ENCODE assay signal across 16 cellular contexts in the genomic region with DNA sequence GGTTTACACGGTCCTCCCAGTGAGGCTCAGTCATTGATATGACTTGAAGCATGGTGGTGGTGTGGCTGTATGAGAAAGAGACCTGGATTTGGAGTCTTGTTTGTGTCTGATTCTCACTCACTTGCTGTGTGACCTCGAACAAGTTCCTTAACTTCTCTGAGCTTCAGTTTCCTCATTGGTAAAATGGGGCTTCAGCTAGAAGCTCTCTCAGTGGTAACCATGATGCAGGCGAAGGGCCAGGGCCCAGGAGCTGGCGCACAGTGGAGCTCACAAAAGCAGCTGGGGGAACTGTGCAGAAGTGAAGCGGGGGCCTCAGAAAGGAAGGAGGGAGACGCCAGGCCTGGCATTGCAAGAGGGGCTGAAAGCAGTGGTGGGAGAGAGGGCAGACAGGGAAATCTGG.
DNase-seq lines count a peak whose midpoint lies in the region; ATAC-seq and FAIRE-seq lines count a peak whose summit lies in the region.
"Had no signal": no experiment of that assay in that cellular context is flagged by ENCODE, and none has a peak within 500 bp of the region (broad histone marks: within the 10 kb centered on the region; RNA-seq: fewer than 3 reads in every experiment).

No MANE protein-coding gene starts in this region.

- ATAC-seq in naive B cell (ENCODE audit: low read depth in 2 of 2) (no peak), HG03378 (IDR thresholded peaks at IDR 0.05; ENCODE audit: unreplicated experiment) (no peak)
- ATAC-seq: left cardiac atrium, PC-3, SK-N-SH treated with all-trans-retinoic acid at 6 μM for 48 hours had no signal

- H3K4me3 Mint-ChIP-seq in T-helper 2 cell treated with Interferon-gamma antibody and Interleukin-4, amounts not matched to agents 5 μg/mL and 100 μg/mL, for 36 hours = no peak overlapping the region
- no peak overlapping the region for H3K4me3 Mint-ChIP-seq in activated CD4-positive, alpha-beta memory T cell treated with anti-CD3 and anti-CD28 coated beads for 36 hours
- peak overlapping the region in 3 of 8 donors; percentile 57 to 72 (median 68) for H3K4me3 Mint-ChIP-seq in naive B cell

- intact Hi-C loops in activated CD4-positive, alpha-beta memory T cell treated with anti-CD3 and anti-CD28 coated beads for 36 hours (cut with micrococcal nuclease) = no loop called here

- FAIRE-seq in GM18507 (lab: Jason Lieb, UNC) = peak; percentile 57

- peaks cover 54% of the 10 kb centered on the region for H3K4me1 Mint-ChIP-seq in T-helper 2 cell treated with Interferon-gamma antibody and Interleukin-4, amounts not matched to agents 5 μg/mL and 100 μg/mL, for 36 hours (ENCODE audit: low read depth)
- peaks cover 60% of the 10 kb centered on the region for H3K4me1 Mint-ChIP-seq in activated CD4-positive, alpha-beta memory T cell treated with anti-CD3 and anti-CD28 coated beads for 36 hours (ENCODE audit: low read depth)
- H3K4me1 Mint-ChIP-seq in naive B cell = peaks cover 30 to 52% (median 32%) of the 10 kb centered on the region in 3 donors

- H3K36me3 Mint-ChIP-seq in T-helper 2 cell treated with Interferon-gamma antibody and Interleukin-4, amounts not matched to agents 5 μg/mL and 100 μg/mL, for 36 hours (ENCODE audit: low read depth) = no peaks in the 10 kb centered on the region
- H3K36me3 Mint-ChIP-seq in activated CD4-positive, alpha-beta memory T cell treated with anti-CD3 and anti-CD28 coated beads for 36 hours = no peaks in the 10 kb centered on the region
- H3K36me3 Mint-ChIP-seq in naive B cell = no peaks in the 10 kb centered on the region

- no peaks in the 10 kb centered on the region for H3K27me3 Mint-ChIP-seq in T-helper 2 cell treated with Interferon-gamma antibody and Interleukin-4, amounts not matched to agents 5 μg/mL and 100 μg/mL, for 36 hours (ENCODE audit: low read depth)
- H3K27me3 Mint-ChIP-seq in activated CD4-positive, alpha-beta memory T cell treated with anti-CD3 and anti-CD28 coated beads for 36 hours = no peaks in the 10 kb centered on the region
- no peaks in the 10 kb centered on the region for H3K27me3 Mint-ChIP-seq in naive B cell

- H3K27ac Mint-ChIP-seq in T-helper 2 cell treated with Interferon-gamma antibody and Interleukin-4, amounts not matched to agents 5 μg/mL and 100 μg/mL, for 36 hours = peak overlapping the region; percentile 54
- H3K27ac Mint-ChIP-seq in activated CD4-positive, alpha-beta memory T cell treated with anti-CD3 and anti-CD28 coated beads for 36 hours = peak overlapping the region; percentile 74
- peak overlapping the region in 5 of 6 donors; percentile 50 to 91 (median 88) for H3K27ac Mint-ChIP-seq in naive B cell

- no peaks in the 10 kb centered on the region for H3K9me3 Mint-ChIP-seq in T-helper 2 cell treated with Interferon-gamma antibody and Interleukin-4, amounts not matched to agents 5 μg/mL and 100 μg/mL, for 36 hours
- H3K9me3 Mint-ChIP-seq in activated CD4-positive, alpha-beta memory T cell treated with anti-CD3 and anti-CD28 coated beads for 36 hours = no peaks in the 10 kb centered on the region
- H3K9me3 Mint-ChIP-seq in naive B cell = no peaks in the 10 kb centered on the region

- CTCF ChIA-PET in activated CD4-positive, alpha-beta memory T cell treated with anti-CD3 and anti-CD28 coated beads for 36 hours (lab: Charles Lee) = interaction anchor here (1.9 kb wide), 1 partner anchor 18 kb away, joined by 8 read pairs; no protein-coding TSS in a partner anchor

- DNase-seq in T-helper 2 cell treated with Interferon-gamma antibody and Interleukin-4, amounts not matched to agents 5 μg/mL and 100 μg/mL, for 36 hours (ENCODE audit: low spot score) = no peak
- DNase-seq in T-helper 2 cell (no peak), GM18507 (ENCODE audit: extremely low spot score, insufficient read length, low read depth) (no peak), naive B cell (no peak), foreskin melanocyte (no peak), DMS79 (lab: John Stamatoyannopoulos, UW) (no peak)
- DNase-seq in activated CD4-positive, alpha-beta memory T cell treated with anti-CD3 and anti-CD28 coated beads for 36 hours = no peak
- DNase-seq: 8988T; left cardiac atrium; NCI-H2029 treated with DMSO at 0.1 percent for 48 hours; NCI-H524; PC-3; stimulated activated CD4-positive, alpha-beta T cell treated with anti-CD3 and anti-CD28 coated beads, Interleukin-12 subunit alpha, Interleukin-12 subunit beta, amount 100 ng/mL, for 4 hours; stimulated activated naive CD4-positive, alpha-beta T cell treated with Interleukin-2 at 50 U/mL for 16 hours had no signal

- POLR2A ChIA-PET in activated CD4-positive, alpha-beta memory T cell treated with anti-CD3 and anti-CD28 coated beads for 36 hours (lab: Charles Lee) = no interaction called here
